Comparison of ENCODE assay signal across 2 cellular contexts in the genomic region with DNA sequence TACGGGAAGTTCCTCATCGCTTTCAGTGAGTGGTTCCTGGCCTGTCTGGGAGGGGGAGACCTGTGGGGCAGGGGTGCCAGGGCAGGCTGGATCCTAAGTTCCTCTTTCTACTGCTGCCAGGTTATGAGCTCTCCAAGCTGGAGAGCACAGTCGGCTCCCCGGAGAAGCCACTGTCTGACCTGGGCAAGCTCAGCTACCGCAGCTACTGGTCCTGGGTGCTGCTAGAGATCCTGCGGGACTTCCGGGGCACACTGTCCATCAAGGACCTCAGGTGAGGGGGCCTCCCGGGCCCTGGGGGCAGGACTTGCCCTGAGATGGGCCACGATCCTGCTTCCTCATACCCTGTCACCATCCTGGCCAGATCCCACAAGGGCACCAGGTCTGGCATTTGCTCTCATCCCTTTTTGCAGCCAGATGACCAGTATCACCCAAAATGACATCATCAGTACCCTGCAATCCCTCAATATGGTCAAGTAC.
TF ChIP-seq lines count a peak whose summit lies in the region.

No MANE protein-coding gene starts in this region.

TF ChIP-seq in HEK293, 187 proteins besides CTCF, POLR2A, EP300 and RAD21:
- TF ChIP-seq MYNN (tag by site-specific recombination; IDR thresholded peaks at IDR 0.05; ENCODE audit: borderline replicate concordance) (no peak), HOXA7 (CRISPR knock-in tag; IDR thresholded peaks at IDR 0.05; ENCODE audit: borderline replicate concordance) (no peak), ZSCAN16 (tag by site-specific recombination; IDR thresholded peaks at IDR 0.05) (no peak), ZNF623 (tag by site-specific recombination; IDR thresholded peaks at IDR 0.05) (no peak), ZNF670 (tag by site-specific recombination; IDR thresholded peaks at IDR 0.05; ENCODE audit: low read depth) (no peak), ZNF48 (tag by site-specific recombination; IDR thresholded peaks at IDR 0.05) (no peak), ZNF521 (tag by site-specific recombination; IDR thresholded peaks at IDR 0.05) (no peak)
- TF ChIP-seq, protein P1, sequence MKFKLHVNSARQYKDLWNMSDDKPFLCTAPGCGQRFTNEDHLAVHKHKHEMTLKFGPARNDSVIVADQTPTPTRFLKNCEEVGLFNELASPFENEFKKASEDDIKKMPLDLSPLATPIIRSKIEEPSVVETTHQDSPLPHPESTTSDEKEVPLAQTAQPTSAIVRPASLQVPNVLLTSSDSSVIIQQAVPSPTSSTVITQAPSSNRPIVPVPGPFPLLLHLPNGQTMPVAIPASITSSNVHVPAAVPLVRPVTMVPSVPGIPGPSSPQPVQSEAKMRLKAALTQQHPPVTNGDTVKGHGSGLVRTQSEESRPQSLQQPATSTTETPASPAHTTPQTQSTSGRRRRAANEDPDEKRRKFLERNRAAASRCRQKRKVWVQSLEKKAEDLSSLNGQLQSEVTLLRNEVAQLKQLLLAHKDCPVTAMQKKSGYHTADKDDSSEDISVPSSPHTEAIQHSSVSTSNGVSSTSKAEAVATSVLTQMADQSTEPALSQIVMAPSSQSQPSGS (tag by site-specific recombination; IDR thresholded peaks at IDR 0.05; ENCODE audit: low read depth): 0 out of 2 replicates have a peak, but pooled peaks have one; percentile 28

TF ChIP-seq in K562, 482 proteins besides CTCF, POLR2A, EP300 and RAD21:
- TF ChIP-seq NFE2 (IDR thresholded peaks at IDR 0.05; ENCODE audit: low read depth) (no peak), RBFOX2 (IDR thresholded peaks at IDR 0.05; ENCODE audit: low read depth, low read length) (0 out of 2 replicates have a peak, but pooled peaks have one; percentile 14), POLR2G (IDR thresholded peaks at IDR 0.05; ENCODE audit: low read depth, low read length) (0 out of 2 replicates have a peak, but pooled peaks have one; percentile 22)
TF ChIP-seq in K562: peak in this region for 2.
